8 cellular contexts compared by ENCODE assay signal in genomic region chr11:121426476-121427454, GRCh38. TPM values are rescaled to one million over a fixed set of nuclear protein-coding genes. Genes with fewer than 3 reads are reported as not detected.
A peak's percentile ranks its signal among the peaks of the same experiment; 100 is the strongest.
DNase-seq lines count a peak whose midpoint lies in the region; TF ChIP-seq lines count a peak whose summit lies in the region.

No MANE protein-coding gene starts in this region.

- H2AFZ ChIP-seq in OCI-LY7 (ENCODE audit: low read length): peak overlapping the region; percentile 59

- H3K4me3 ChIP-seq in OCI-LY7 (ENCODE audit: low read depth, low read length, poor library complexity, severe bottlenecking) (peak overlapping the region; percentile 44), ascending aorta (peak overlapping the region; percentile 27 to 55)

- H3K4me1 ChIP-seq in OCI-LY7 (ENCODE audit: insufficient read depth, low read length, poor library complexity, severe bottlenecking): peaks cover 98% of the 10 kb centered on the region
- H3K4me1 ChIP-seq in ascending aorta: no peaks in the 10 kb centered on the region

- DNase-seq in NCI-H1417 (lab: John Stamatoyannopoulos, UW): peak in 2 of 3 experiments; percentile 58 to 62
- DNase-seq in NCI-H1417 treated with DMSO at 0.1 percent for 48 hours (lab: John Stamatoyannopoulos, UW): no peak
- peak; percentile 84 for DNase-seq in OCI-LY7 (ENCODE audit: low spot score)
- no peak for DNase-seq in ascending aorta (ENCODE audit: low spot score in 2 of 2)
- DNase-seq in islet precursor cell: peak; percentile 72
- DNase-seq in stimulated activated CD4-positive, alpha-beta T cell treated with anti-CD3 and anti-CD28 coated beads, Interleukin-4, amount 100 ng/mL, for 24 hours: peak; percentile 56
- DNase-seq in SKM-1 treated with dmso at 0.1 percent for 144 hours (lab: John Stamatoyannopoulos, UW; ENCODE audit: unreplicated experiment): no peak
- no peak for DNase-seq in GM19238 (ENCODE audit: insufficient read length, low spot score)

- H3K27me3 ChIP-seq in ascending aorta: no peaks in the 10 kb centered on the region

- peak overlapping the region; percentile 73 for H3K4me2 ChIP-seq in OCI-LY7 (ENCODE audit: low read length)

- H4K20me1 ChIP-seq in OCI-LY7 (ENCODE audit: insufficient read depth, low read length): no peaks in the 10 kb centered on the region

- H3K27ac ChIP-seq in OCI-LY7 (ENCODE audit: low read depth, low read length, poor library complexity, severe bottlenecking) (peak overlapping the region; percentile 99), ascending aorta (no peak overlapping the region)

- TF ChIP-seq CTCF in OCI-LY7 (conservative IDR thresholded peaks at IDR 0.05; ENCODE audit: low read length) (peak; percentile 67), ascending aorta (IDR thresholded peaks at IDR 0.05) (peak in 2 of 3 experiments; percentile 9 to 26)

- H3K79me2 ChIP-seq in OCI-LY7 (ENCODE audit: insufficient read depth, low read depth, low read length): no peaks in the 10 kb centered on the region

- H3K36me3 ChIP-seq in OCI-LY7 (ENCODE audit: insufficient read depth, low read length) (peaks cover 17% of the 10 kb centered on the region), ascending aorta (no peaks in the 10 kb centered on the region)

- H3K9me3 ChIP-seq in OCI-LY7 (ENCODE audit: low read length) (peaks cover 14% of the 10 kb centered on the region; the same call in 1 of the 2 replicates), ascending aorta (no peaks in the 10 kb centered on the region)

- intact Hi-C loops in OCI-LY7 (cut with micrococcal nuclease; ENCODE audit: unreplicated experiment) (no loop called here), ascending aorta (cut with DNase I) (loop anchor here (5.0 kb wide), 1 partner anchor 106 kb away; no protein-coding TSS in a partner anchor)

- POLR2A ChIA-PET in OCI-LY7 (lab: Charles Lee): interaction anchor here (0.5 to 15.2 kb wide), 16 partner anchors 9 to 1965 kb away, joined by 3 to 413 read pairs (median 4); partner anchors contain the start of genes SORL1 and SORL1-AS1

- no TSS peak for BruUV-seq in OCI-LY7 (replicated peaks; lab: Mats Ljungman, UMichigan)

- CTCF ChIA-PET in OCI-LY7 (lab: Charles Lee; ENCODE audit: unreplicated experiment): interaction anchor here (0.6 to 1.4 kb wide), 8 partner anchors 8 to 114 kb away, joined by 3 to 10 read pairs (median 3); partner anchors contain the start of genes SORL1 and SORL1-AS1

- H3K9me2 ChIP-seq in OCI-LY7 (ENCODE audit: insufficient read depth, low read length): no peaks in the 10 kb centered on the region

RNA-seq across cellular contexts. Expression of gene SORL1, which starts 25.3 kb away (rescaled TPM):
- total RNA-seq in OCI-LY7 (2014; rRNA removed; shearing (Covaris generic)): 219 and 228 TPM in 2 replicates
- 400 and 411 TPM in 2 replicates for total RNA-seq in OCI-LY7 (2022)
- 10.5 TPM for total RNA-seq in ascending aorta

Comparison
In these comparisons a context has a peak if more than half of its experiments do, and no peak if none do; other contexts are left out.
1. DNase-seq: peak in NCI-H1417 (2 of 3), OCI-LY7 (single experiment), islet precursor cell (single experiment) and stimulated activated CD4-positive, alpha-beta T cell treated with anti-CD3 and anti-CD28 coated beads, Interleukin-4, amount 100 ng/mL, for 24 hours (single experiment); none in NCI-H1417 treated with DMSO at 0.1 percent for 48 hours (single experiment), ascending aorta (0 of 2), SKM-1 treated with dmso at 0.1 percent for 144 hours (single experiment) and GM19238 (single experiment).
2. RNA of gene SORL1, which starts 25.3 kb away (total RNA-seq): 219 to 411 TPM in OCI-LY7; 10.5 TPM in ascending aorta (single experiment); every median in the first group is over 10 times any median in the second.